9 cellular contexts compared by ENCODE assay signal in the genomic region with DNA sequence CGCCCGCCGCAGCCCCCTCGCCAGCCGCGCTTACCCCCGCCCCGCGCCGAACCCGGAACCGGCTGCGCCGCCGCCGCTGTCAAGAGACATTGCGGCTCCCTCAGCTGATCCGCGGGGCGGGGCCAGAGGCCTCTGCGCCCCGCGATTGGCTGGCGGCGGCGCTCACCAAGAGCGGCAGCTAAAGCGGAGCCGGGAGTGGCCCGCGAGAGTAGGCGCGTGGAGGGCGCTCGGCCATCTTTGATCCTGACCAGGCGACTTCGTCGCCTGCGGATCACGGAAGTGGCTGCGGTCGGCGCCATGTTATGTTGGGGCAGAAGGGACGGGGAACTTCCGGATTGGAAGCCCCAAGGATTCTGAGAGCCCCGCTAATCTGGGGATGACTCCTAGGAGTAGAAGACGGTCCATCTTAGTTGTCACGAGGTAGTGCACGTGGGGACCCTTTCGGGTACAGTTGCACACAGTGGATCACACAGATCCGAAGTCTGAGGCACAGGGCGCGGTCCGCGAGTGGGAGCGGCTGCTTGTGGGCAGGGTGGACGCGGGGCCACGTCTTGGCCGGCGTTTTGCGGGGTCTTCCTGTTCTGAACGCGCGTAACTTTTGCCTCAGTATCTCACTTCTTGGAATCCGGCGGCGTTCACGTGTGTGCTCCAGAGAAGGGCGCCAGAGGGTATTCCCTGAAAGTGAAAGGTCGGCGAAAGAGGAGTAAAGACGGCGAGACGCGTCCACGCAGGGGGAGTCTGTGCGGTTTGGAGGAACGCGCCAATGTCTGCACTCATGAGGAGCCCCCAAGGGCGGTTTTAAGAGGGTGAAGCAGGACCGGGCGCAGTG. TPM values are rescaled to one million over a fixed set of nuclear protein-coding genes. Genes with fewer than 3 reads are reported as not detected.
DNase-seq lines count a peak whose midpoint lies in the region; ATAC-seq and TF ChIP-seq lines count a peak whose summit lies in the region.
"Had no signal": no experiment of that assay in that cellular context is flagged by ENCODE, and none has a peak within 500 bp of the region (broad histone marks: within the 10 kb centered on the region; RNA-seq: fewer than 3 reads in every experiment).

A gene with protein sequence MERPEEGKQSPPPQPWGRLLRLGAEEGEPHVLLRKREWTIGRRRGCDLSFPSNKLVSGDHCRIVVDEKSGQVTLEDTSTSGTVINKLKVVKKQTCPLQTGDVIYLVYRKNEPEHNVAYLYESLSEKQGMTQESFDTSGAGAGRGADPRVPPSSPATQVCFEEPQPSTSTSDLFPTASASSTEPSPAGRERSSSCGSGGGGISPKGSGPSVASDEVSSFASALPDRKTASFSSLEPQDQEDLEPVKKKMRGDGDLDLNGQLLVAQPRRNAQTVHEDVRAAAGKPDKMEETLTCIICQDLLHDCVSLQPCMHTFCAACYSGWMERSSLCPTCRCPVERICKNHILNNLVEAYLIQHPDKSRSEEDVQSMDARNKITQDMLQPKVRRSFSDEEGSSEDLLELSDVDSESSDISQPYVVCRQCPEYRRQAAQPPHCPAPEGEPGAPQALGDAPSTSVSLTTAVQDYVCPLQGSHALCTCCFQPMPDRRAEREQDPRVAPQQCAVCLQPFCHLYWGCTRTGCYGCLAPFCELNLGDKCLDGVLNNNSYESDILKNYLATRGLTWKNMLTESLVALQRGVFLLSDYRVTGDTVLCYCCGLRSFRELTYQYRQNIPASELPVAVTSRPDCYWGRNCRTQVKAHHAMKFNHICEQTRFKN (minus strand): TSS at position 93 of the 829 bp plus-strand sequence. CDS start 277 bp downstream, outside the sequence.

- no peaks in the 10 kb centered on the region for H3K4me1 ChIP-seq in ectodermal cell (ENCODE audit: control insufficient read depth, insufficient read depth, low read length)

- no peaks in the 10 kb centered on the region for H3K27me3 ChIP-seq in ectodermal cell (ENCODE audit: control insufficient read depth, insufficient read depth, low read length, poor library complexity, severe bottlenecking)

- H3K4me3 ChIP-seq in AG10803 (ENCODE audit: low read length) (peak within 1 kb of the TSS; percentile 87), ectodermal cell (ENCODE audit: insufficient read depth, low read depth, low read length) (peak within 1 kb of the TSS; percentile 60), lower leg skin (ENCODE audit: low read depth, poor library complexity, severe bottlenecking) (peak within 1 kb of the TSS; percentile 89)

- no peak for TF ChIP-seq CTCF in AG10803 (conservative IDR thresholded peaks at IDR 0.05; ENCODE audit: low read length)
- TF ChIP-seq CTCF in lower leg skin (IDR thresholded peaks at IDR 0.05): no peak

- H3K9me3 ChIP-seq in ectodermal cell (ENCODE audit: control insufficient read depth, low read length): no peaks in the 10 kb centered on the region

- 16 to 17% methylated on average over 83 of the region's 83 CpGs for WGBS in ectodermal cell, 2 experiments
- WGBS in lower leg skin, 2 donors: 1 to 2% methylated on average over 35 to 81 of the region's 83 CpGs

- DNase-seq in AG10803 (ENCODE audit: low read depth) (peak; percentile 98), NCI-H69 (lab: John Stamatoyannopoulos, UW) (peak; percentile 99), lower leg skin (ENCODE audit: low spot score in 2 of 2) (peak; percentile 96 to 99)
- peak; percentile 82 to 88 for DNase-seq in activated CD8-positive, alpha-beta memory T cell treated with anti-CD3 and anti-CD28 coated beads for 1 hour (ENCODE audit: extremely low read depth in 1 of 2, low read depth in 1 of 2)
- peak; percentile 91 to 96 for DNase-seq in stimulated activated CD4-positive, alpha-beta T cell treated with anti-CD3 and anti-CD28 coated beads, Interleukin-4, amount 100 ng/mL, for 4 hours

- ATAC-seq in HG03432 (IDR thresholded peaks at IDR 0.05; ENCODE audit: unreplicated experiment): peak; percentile 99

- intact Hi-C loops in lower leg skin (cut with DNase I; ENCODE audit: low total_unique reads): loop anchor here (10.0 kb wide), 1 partner anchor 63 kb away; a partner anchor contains a TSS

- no peaks in the 10 kb centered on the region for H3K36me3 ChIP-seq in ectodermal cell (ENCODE audit: control insufficient read depth, insufficient read depth, low read length)

- TF ChIP-seq POLR2A in GM19099 (IDR thresholded peaks at IDR 0.05; ENCODE audit: extremely low read depth, insufficient read length, low read depth) (peak; percentile 77), lower leg skin (IDR thresholded peaks at IDR 0.05) (peak in 1 of 2 donors; percentile 19)

- peak within 1 kb of the TSS; percentile 90 for H3K27ac ChIP-seq in ectodermal cell (ENCODE audit: insufficient read depth, low read depth, low read length, poor library complexity, severe bottlenecking)
- H3K27ac ChIP-seq: KMS-11 had no signal

RNA-seq across cellular contexts. Expression of the gene that starts here (rescaled TPM):
- polyA plus RNA-seq in ectodermal cell (2013, experiment 1 of 4): 41.1 TPM
- polyA plus RNA-seq in ectodermal cell (2013, experiment 2 of 4): 43.9 TPM
- 30.5 TPM for polyA plus RNA-seq in ectodermal cell (2013, experiment 3 of 4)
- polyA plus RNA-seq in ectodermal cell (2013, experiment 4 of 4): 43.2 TPM
- total RNA-seq in lower leg skin: 10 to 100 TPM; 27.2 to 34.7 (median 30.6) TPM

Comparison
In these comparisons a context has a peak if more than half of its experiments do, and no peak if none do; other contexts are left out.
1. Peak in every context shown above with its lines: DNase-seq, ATAC-seq, H3K4me3 ChIP-seq and H3K27ac ChIP-seq.